ENCODE assay signal across 9 cellular contexts in genomic region chr9:131420913-131421312, GRCh38. TPM values are rescaled to one million over a fixed set of nuclear protein-coding genes. Genes with fewer than 3 reads are reported as not detected.
DNase-seq lines count a peak whose midpoint lies in the region; ATAC-seq and TF ChIP-seq lines count a peak whose summit lies in the region.
"Had no signal": no experiment of that assay in that cellular context is flagged by ENCODE, and none has a peak within 500 bp of the region (broad histone marks: within the 10 kb centered on the region; RNA-seq: fewer than 3 reads in every experiment).

No MANE protein-coding gene starts in this region.

- ATAC-seq in activated naive CD8-positive, alpha-beta T cell treated with anti-CD3 and anti-CD28 coated beads, Interleukin-2, amount 10 ng/mL, durations not matched to agents 7 days and 5 days (ENCODE audit: low read depth), result peak; percentile 16
- no peak for ATAC-seq in activated naive CD8-positive, alpha-beta T cell treated with anti-CD3 and anti-CD28 coated beads, Interleukin-2, amount 50 U/mL, for 24 hours
- peak; percentile 67 for ATAC-seq in left lobe of liver
- no peak for ATAC-seq in HG03159 (IDR thresholded peaks at IDR 0.05; ENCODE audit: unreplicated experiment)

- TF ChIP-seq CTCF in brain (conservative IDR thresholded peaks at IDR 0.05) (no peak), type B pancreatic cell (conservative IDR thresholded peaks at IDR 0.05) (no peak), vagina (IDR thresholded peaks at IDR 0.05) (no peak)

- H3K4me1 Mint-ChIP-seq in activated naive CD8-positive, alpha-beta T cell treated with anti-CD3 and anti-CD28 coated beads, Interleukin-2, amount 10 ng/mL, durations not matched to agents 7 days and 5 days, result peaks cover 68% of the 10 kb centered on the region
- H3K4me1 Mint-ChIP-seq in activated naive CD8-positive, alpha-beta T cell treated with anti-CD3 and anti-CD28 coated beads, Interleukin-2, amount 50 U/mL, for 24 hours, result peaks cover 74% of the 10 kb centered on the region
- H3K4me1 Mint-ChIP-seq in brain (peaks cover 82% of the 10 kb centered on the region), type B pancreatic cell (ENCODE audit: unreplicated experiment) (peaks cover 66% of the 10 kb centered on the region)

- POLR2A ChIA-PET in activated naive CD8-positive, alpha-beta T cell treated with anti-CD3 and anti-CD28 coated beads, Interleukin-2, amount 10 ng/mL, durations not matched to agents 7 days and 5 days (lab: Charles Lee), result interaction anchor here (0.5 kb wide), 1 partner anchor 165 kb away, joined by 3 read pairs; no protein-coding TSS in a partner anchor

- H3K4me1 ChIP-seq in vagina, result peaks cover 99% of the 10 kb centered on the region

- H3K27me3 ChIP-seq in vagina, result no peaks in the 10 kb centered on the region

- H3K27me3 Mint-ChIP-seq in activated naive CD8-positive, alpha-beta T cell treated with anti-CD3 and anti-CD28 coated beads, Interleukin-2, amount 10 ng/mL, durations not matched to agents 7 days and 5 days, result no peaks in the 10 kb centered on the region
- H3K27me3 Mint-ChIP-seq in activated naive CD8-positive, alpha-beta T cell treated with anti-CD3 and anti-CD28 coated beads, Interleukin-2, amount 50 U/mL, for 24 hours, result no peaks in the 10 kb centered on the region
- H3K27me3 Mint-ChIP-seq in brain (no peaks in the 10 kb centered on the region), type B pancreatic cell (no peaks in the 10 kb centered on the region)

- H3K9me3 Mint-ChIP-seq in activated naive CD8-positive, alpha-beta T cell treated with anti-CD3 and anti-CD28 coated beads, Interleukin-2, amount 10 ng/mL, durations not matched to agents 7 days and 5 days, result no peaks in the 10 kb centered on the region
- no peaks in the 10 kb centered on the region for H3K9me3 Mint-ChIP-seq in activated naive CD8-positive, alpha-beta T cell treated with anti-CD3 and anti-CD28 coated beads, Interleukin-2, amount 50 U/mL, for 24 hours
- H3K9me3 Mint-ChIP-seq in brain, result peaks cover 0 to 10% (median 4%) of the 10 kb centered on the region in 5 experiments
- no peaks in the 10 kb centered on the region for H3K9me3 Mint-ChIP-seq in type B pancreatic cell

- H3K27ac ChIP-seq in vagina, result no peak overlapping the region

- H3K9me3 ChIP-seq in vagina, result no peaks in the 10 kb centered on the region

- peak overlapping the region; percentile 18 for H3K27ac Mint-ChIP-seq in activated naive CD8-positive, alpha-beta T cell treated with anti-CD3 and anti-CD28 coated beads, Interleukin-2, amount 10 ng/mL, durations not matched to agents 7 days and 5 days
- H3K27ac Mint-ChIP-seq in activated naive CD8-positive, alpha-beta T cell treated with anti-CD3 and anti-CD28 coated beads, Interleukin-2, amount 50 U/mL, for 24 hours, result no peak overlapping the region
- H3K27ac Mint-ChIP-seq in brain, result peak overlapping the region; percentile 59 to 98 (median 81)
- peak overlapping the region; percentile 89 for H3K27ac Mint-ChIP-seq in type B pancreatic cell

- no peaks in the 10 kb centered on the region for H3K36me3 ChIP-seq in vagina

- intact Hi-C loops in vagina (cut with DNase I), result no loop called here

- H3K4me3 ChIP-seq in vagina, result no peak overlapping the region

- H3K36me3 Mint-ChIP-seq in activated naive CD8-positive, alpha-beta T cell treated with anti-CD3 and anti-CD28 coated beads, Interleukin-2, amount 10 ng/mL, durations not matched to agents 7 days and 5 days, result peaks cover 25% of the 10 kb centered on the region
- H3K36me3 Mint-ChIP-seq in activated naive CD8-positive, alpha-beta T cell treated with anti-CD3 and anti-CD28 coated beads, Interleukin-2, amount 50 U/mL, for 24 hours (ENCODE audit: low read depth), result peaks cover 22% of the 10 kb centered on the region
- H3K36me3 Mint-ChIP-seq in brain (peaks cover 47% of the 10 kb centered on the region), type B pancreatic cell (peaks cover 7% of the 10 kb centered on the region)

- H3K4me3 Mint-ChIP-seq in activated naive CD8-positive, alpha-beta T cell treated with anti-CD3 and anti-CD28 coated beads, Interleukin-2, amount 10 ng/mL, durations not matched to agents 7 days and 5 days, result peak overlapping the region; percentile 4
- H3K4me3 Mint-ChIP-seq in activated naive CD8-positive, alpha-beta T cell treated with anti-CD3 and anti-CD28 coated beads, Interleukin-2, amount 50 U/mL, for 24 hours, result no peak overlapping the region
- H3K4me3 Mint-ChIP-seq in brain (peak overlapping the region in 4 of 5 experiments; percentile 11 to 56 (median 30)), type B pancreatic cell (peak overlapping the region; percentile 29)

- DNase-seq in activated naive CD8-positive, alpha-beta T cell treated with anti-CD3 and anti-CD28 coated beads, Interleukin-2, amount 10 ng/mL, durations not matched to agents 7 days and 5 days, result no peak
- DNase-seq in activated naive CD8-positive, alpha-beta T cell treated with anti-CD3 and anti-CD28 coated beads, Interleukin-2, amount 50 U/mL, for 24 hours, result no peak
- peak; percentile 69 for DNase-seq in left lobe of liver (ENCODE audit: low spot score)
- DNase-seq in type B pancreatic cell (ENCODE audit: extremely low spot score, unreplicated experiment), result no peak
- no peak for DNase-seq in occipital lobe (lab: John Stamatoyannopoulos, UW)
- DNase-seq in vagina (ENCODE audit: extremely low spot score in 2 of 2), result no peak
- DNase-seq: erythroblast had no signal

- no peak for TF ChIP-seq POLR2A in vagina (IDR thresholded peaks at IDR 0.05)

RNA-seq across cellular contexts. Expression of gene PRRC2B, which starts 27.0 kb away (rescaled TPM):
- total RNA-seq in activated naive CD8-positive, alpha-beta T cell treated with anti-CD3 and anti-CD28 coated beads, Interleukin-2, amount 10 ng/mL, durations not matched to agents 7 days and 5 days, result 100 to 1,000 TPM; 300 to 309 TPM
- polyA plus RNA-seq in brain (ENCODE audit: insufficient read depth, low read depth, low replicate concordance), result 264 TPM
- total RNA-seq in left lobe of liver (80.7 TPM), type B pancreatic cell (ENCODE audit: low replicate concordance) (225 and 300 TPM in 2 replicates), occipital lobe (118 TPM), vagina (116 TPM)

Comparison
In these comparisons a context has a peak if more than half of its experiments do, and no peak if none do; other contexts are left out.
1. ATAC-seq: peak in activated naive CD8-positive, alpha-beta T cell treated with anti-CD3 and anti-CD28 coated beads, Interleukin-2, amount 10 ng/mL, durations not matched to agents 7 days and 5 days (single experiment) and left lobe of liver (single experiment); none in activated naive CD8-positive, alpha-beta T cell treated with anti-CD3 and anti-CD28 coated beads, Interleukin-2, amount 50 U/mL, for 24 hours (single experiment) and HG03159 (single experiment).